ENCODE assay signal across 20 cellular contexts in genomic region chr3:23875326-23875725, GRCh38.
"Had no signal": no experiment of that assay in that cellular context is flagged by ENCODE, and none has a peak within 500 bp of the region (broad histone marks: within the 10 kb centered on the region; RNA-seq: fewer than 3 reads in every experiment).

No MANE protein-coding gene starts in this region.

- H3K27ac ChIP-seq: ascending aorta, esophagus muscularis mucosa, heart right ventricle, right atrium auricular region, spleen, tibial nerve, VCaP had no signal

- ATAC-seq: heart right ventricle; naive thymus-derived CD8-positive, alpha-beta T cell had no signal

- H3K4me3 ChIP-seq: ascending aorta, esophagus muscularis mucosa, heart right ventricle, right atrium auricular region, spleen, tibial nerve had no signal

- H3K4me3 Mint-ChIP-seq: activated naive CD8-positive, alpha-beta T cell treated with anti-CD3 and anti-CD28 coated beads, Interleukin-2, amount 10 ng/mL, durations not matched to agents 7 days and 5 days; endodermal cell; naive thymus-derived CD8-positive, alpha-beta T cell; neural crest cell had no signal

- H3K27me3 ChIP-seq: ascending aorta, esophagus muscularis mucosa, heart right ventricle, right atrium auricular region, spleen, tibial nerve had no signal

- H3K9me3 ChIP-seq: ascending aorta, esophagus muscularis mucosa, heart right ventricle, right atrium auricular region, spleen, tibial nerve had no signal

- H3K36me3 ChIP-seq: ascending aorta, esophagus muscularis mucosa, heart right ventricle, right atrium auricular region, tibial nerve had no signal

- H3K27me3 Mint-ChIP-seq: activated naive CD8-positive, alpha-beta T cell treated with anti-CD3 and anti-CD28 coated beads, Interleukin-2, amount 10 ng/mL, durations not matched to agents 7 days and 5 days; naive thymus-derived CD8-positive, alpha-beta T cell had no signal

- H3K36me3 Mint-ChIP-seq: activated naive CD8-positive, alpha-beta T cell treated with anti-CD3 and anti-CD28 coated beads, Interleukin-2, amount 10 ng/mL, durations not matched to agents 7 days and 5 days had no signal

- FAIRE-seq: TTC549 had no signal

- H3K9me3 Mint-ChIP-seq: activated naive CD8-positive, alpha-beta T cell treated with anti-CD3 and anti-CD28 coated beads, Interleukin-2, amount 10 ng/mL, durations not matched to agents 7 days and 5 days; naive thymus-derived CD8-positive, alpha-beta T cell had no signal

- DNase-seq: activated CD4-positive, alpha-beta T cell treated with anti-CD3 and anti-CD28 coated beads for 4 hours; activated CD4-positive, alpha-beta T cell treated with anti-CD3 and anti-CD28 coated beads, Interleukin-2, amount 50 U/mL, for 4 hours; activated effector memory CD4-positive, alpha-beta T cell treated with Interleukin-2 at 50 U/mL for 16 hours; activated naive CD4-positive, alpha-beta T cell treated with Interleukin-2 at 50 U/mL for 16 hours; activated naive CD8-positive, alpha-beta T cell treated with anti-CD3 and anti-CD28 coated beads, Interleukin-2, amount 10 ng/mL, durations not matched to agents 7 days and 5 days; caudate nucleus; endodermal cell; foreskin melanocyte; heart right ventricle; naive thymus-derived CD8-positive, alpha-beta T cell; occipital lobe; spleen; stimulated activated naive CD4-positive, alpha-beta T cell had no signal

- H3K27ac Mint-ChIP-seq: activated naive CD8-positive, alpha-beta T cell treated with anti-CD3 and anti-CD28 coated beads, Interleukin-2, amount 10 ng/mL, durations not matched to agents 7 days and 5 days had no signal
